ENCODE assay signal across 10 cellular contexts in the genomic region with DNA sequence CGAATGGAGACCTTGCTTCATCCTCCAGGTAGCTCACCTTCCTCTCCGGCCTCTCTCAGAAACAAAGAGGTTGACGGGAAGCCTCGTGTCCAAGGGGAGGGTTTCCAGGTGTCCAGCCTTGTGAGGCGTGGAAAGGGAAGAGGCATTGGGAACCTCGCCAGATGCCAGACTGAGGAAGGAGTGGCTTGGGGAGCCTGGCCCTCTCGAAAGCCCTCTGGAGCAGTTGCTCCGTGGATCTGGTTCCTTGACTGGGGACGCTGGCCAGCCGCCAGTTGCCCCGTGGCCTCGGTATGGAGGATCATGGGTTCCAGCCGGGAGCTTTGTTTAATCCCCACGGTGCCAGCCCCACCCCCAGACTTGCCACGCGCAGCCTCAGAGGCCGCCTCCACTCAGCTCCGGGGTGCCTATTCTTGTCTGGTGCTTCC. TPM values are rescaled to one million over a fixed set of nuclear protein-coding genes. Genes with fewer than 3 reads are reported as not detected.
A peak's percentile ranks its signal among the peaks of the same experiment; 100 is the strongest.
DNase-seq lines count a peak whose midpoint lies in the region; ATAC-seq and TF ChIP-seq lines count a peak whose summit lies in the region.
"Had no signal": no experiment of that assay in that cellular context is flagged by ENCODE, and none has a peak within 500 bp of the region (broad histone marks: within the 10 kb centered on the region; RNA-seq: fewer than 3 reads in every experiment).

No MANE protein-coding gene starts in this region.

- H3K9me3 ChIP-seq in SJCRH30 (replicated peaks), result no peaks in the 10 kb centered on the region
- H3K9me3 ChIP-seq in Caco-2, result peaks cover 6% of the 10 kb centered on the region; the same call in 1 of the 2 replicates
- H3K9me3 ChIP-seq: neutrophil had no signal

- no peaks in the 10 kb centered on the region for H3K9me3 Mint-ChIP-seq in Caco-2 (ENCODE audit: unreplicated experiment)

- peak overlapping the region; percentile 31 for H3K4me3 ChIP-seq in SJCRH30
- peak overlapping the region; percentile 17 for H3K4me3 ChIP-seq in retinal pigment epithelial cell (ENCODE audit: low read length)
- no peak overlapping the region for H3K4me3 ChIP-seq in Caco-2 (ENCODE audit: low read depth, low read length)

- BruUV-seq in Caco-2 (replicated peaks; lab: Mats Ljungman, UMichigan), result no TSS peak

- peaks cover 10% of the 10 kb centered on the region for H3K4me1 ChIP-seq in SJCRH30
- H3K4me1 ChIP-seq in Caco-2, result peaks cover 7% of the 10 kb centered on the region; the same call in 1 of the 2 replicates

- H3K4me3 Mint-ChIP-seq in Caco-2 (ENCODE audit: unreplicated experiment), result no peak overlapping the region

- CTCF ChIA-PET in Caco-2 (lab: Charles Lee), result no interaction called here

- H3K27me3 ChIP-seq in SJCRH30 (no peaks in the 10 kb centered on the region), Caco-2 (replicated peaks; ENCODE audit: control insufficient read depth, insufficient read depth, low read length) (no peaks in the 10 kb centered on the region)

- intact Hi-C loops in left cardiac atrium (cut with DNase I) (no loop called here), Caco-2 (cut with micrococcal nuclease; ENCODE audit: unreplicated experiment) (no loop called here)

- H3K27me3 Mint-ChIP-seq in Caco-2 (ENCODE audit: insufficient read depth, unreplicated experiment), result no peaks in the 10 kb centered on the region

- ATAC-seq in left cardiac atrium, result peak; percentile 79 to 88
- ATAC-seq in HG03432 (IDR thresholded peaks at IDR 0.05; ENCODE audit: unreplicated experiment), result no peak
- ATAC-seq in HG02763 (IDR thresholded peaks at IDR 0.05; ENCODE audit: unreplicated experiment), result no peak

- peak; percentile 90 for DNase-seq in DMS79 treated with DMSO at 0.1 percent for 48 hours (lab: John Stamatoyannopoulos, UW)
- DNase-seq in SJCRH30, result peak; percentile 87 to 88
- peak; percentile 57 for DNase-seq in left cardiac atrium
- peak; percentile 65 for DNase-seq in retinal pigment epithelial cell (ENCODE audit: low read depth)
- no peak for DNase-seq in stimulated activated CD4-positive, alpha-beta T cell treated with anti-CD3 and anti-CD28 coated beads, Interleukin-1b, Interleukin-23, amount 100 ng/mL, for 48 hours
- no peak for DNase-seq in Caco-2
- DNase-seq: Calu3 had no signal

- H3K36me3 ChIP-seq in SJCRH30 (no peaks in the 10 kb centered on the region), Caco-2 (ENCODE audit: control insufficient read depth, insufficient read depth, low read length) (no peaks in the 10 kb centered on the region)
- H3K36me3 ChIP-seq: neutrophil had no signal

- H3K36me3 Mint-ChIP-seq in Caco-2 (ENCODE audit: insufficient read depth, unreplicated experiment), result peaks cover 9% of the 10 kb centered on the region

- POLR2A ChIA-PET in Caco-2 (lab: Charles Lee), result no interaction called here

- peaks cover 7% of the 10 kb centered on the region for H3K4me1 Mint-ChIP-seq in Caco-2 (ENCODE audit: low read depth, unreplicated experiment)

- no peak for TF ChIP-seq CTCF in retinal pigment epithelial cell (conservative IDR thresholded peaks at IDR 0.05; ENCODE audit: low read depth, low read length)
- no peak for TF ChIP-seq CTCF in Caco-2 (IDR thresholded peaks at IDR 0.05; ENCODE audit: insufficient read depth in 1 of 2, low read depth in 1 of 2, low read length in 1 of 2, severe bottlenecking in 1 of 2, unreplicated experiment in 1 of 2)

- peak overlapping the region; percentile 32; the same call in 1 of the 2 replicates for H3K27ac ChIP-seq in SJCRH30
- H3K27ac ChIP-seq: neutrophil had no signal

- H3K27ac Mint-ChIP-seq in Caco-2 (ENCODE audit: unreplicated experiment), result no peak overlapping the region

RNA-seq across cellular contexts. Expression of gene SUN1, which starts 30.3 kb away (rescaled TPM):
- 62.0 and 83.3 TPM in 2 replicates for total RNA-seq in SJCRH30 (2014; rRNA removed; shearing (Covaris generic))
- total RNA-seq in left cardiac atrium (100 to 1,000 TPM; 124 to 136 TPM), Caco-2 (2022) (141 and 146 TPM in 2 replicates)

Comparison
In these comparisons a context has a peak if more than half of its experiments do, and no peak if none do; other contexts are left out.
1. DNase-seq: peak in DMS79 treated with DMSO at 0.1 percent for 48 hours (single experiment), SJCRH30 (2 of 2), left cardiac atrium (single experiment) and retinal pigment epithelial cell (single experiment); none in stimulated activated CD4-positive, alpha-beta T cell treated with anti-CD3 and anti-CD28 coated beads, Interleukin-1b, Interleukin-23, amount 100 ng/mL, for 48 hours (single experiment) and Caco-2 (0 of 2).
2. ATAC-seq: peak in left cardiac atrium (2 of 2); none in HG03432 (single experiment) and HG02763 (single experiment).